ENCODE assay signal across 13 cellular contexts in genomic region chr1:109773900-109774485, GRCh38. TPM values are rescaled to one million over a fixed set of nuclear protein-coding genes. Genes with fewer than 3 reads are reported as not detected.
DNase-seq lines count a peak whose midpoint lies in the region; ATAC-seq and TF ChIP-seq lines count a peak whose summit lies in the region.
"Had no signal": no experiment of that assay in that cellular context is flagged by ENCODE, and none has a peak within 500 bp of the region (broad histone marks: within the 10 kb centered on the region; RNA-seq: fewer than 3 reads in every experiment).

No MANE protein-coding gene starts in this region.

- intact Hi-C loops in CD4-positive, alpha-beta memory T cell (cut with micrococcal nuclease) = loop anchor here (1.0 kb wide), 1 partner anchor 131 kb away; no protein-coding TSS in a partner anchor
- intact Hi-C loops in OCI-LY7 (cut with micrococcal nuclease; ENCODE audit: unreplicated experiment) (loop anchor here (1.0 to 5.0 kb wide), 2 partner anchors 132 to 228 kb away; no protein-coding TSS in a partner anchor), left cardiac atrium (cut with DNase I) (loop anchor here (1.0 to 5.0 kb wide), 3 partner anchors 132 to 227 kb away; no protein-coding TSS in a partner anchor), posterior vena cava (cut with DNase I) (loop anchor here (2.0 to 10.0 kb wide), 4 partner anchors 133 to 229 kb away; partner anchors contain the start of gene GNAI3 (in 1 of the 2))

- H3K27me3 ChIP-seq in CD4-positive, alpha-beta memory T cell (ENCODE audit: insufficient read depth, low read length) = no peaks in the 10 kb centered on the region
- H3K27me3 ChIP-seq: adrenal gland had no signal

- no peaks in the 10 kb centered on the region for H3K9me3 ChIP-seq in CD4-positive, alpha-beta memory T cell (ENCODE audit: control insufficient read depth in 1 of 2, low read length in 2 of 2)
- H3K9me3 ChIP-seq in OCI-LY7 (ENCODE audit: low read length) = no peaks in the 10 kb centered on the region
- H3K9me3 ChIP-seq: adrenal gland had no signal

- POLR2A ChIA-PET in CD4-positive, alpha-beta memory T cell (lab: Charles Lee; ENCODE audit: partially characterized antibody) = interaction anchor here (0.9 to 6.9 kb wide), 6 partner anchors 130 to 228 kb away, joined by 3 to 86 read pairs (median 14); partner anchors contain the start of genes AHCYL1 and GNAI3
- POLR2A ChIA-PET in OCI-LY7 (lab: Charles Lee) = interaction anchor here (0.5 to 0.8 kb wide), 2 partner anchors 27 to 97 kb away, joined by 3 to 4 read pairs; no protein-coding TSS in a partner anchor

- H3K9me3 Mint-ChIP-seq in CD4-positive, alpha-beta memory T cell = no peaks in the 10 kb centered on the region
- no peaks in the 10 kb centered on the region for H3K9me3 Mint-ChIP-seq in progenitor cell of endocrine pancreas (ENCODE audit: low read depth)
- H3K9me3 Mint-ChIP-seq: activated T-helper 2 cell treated with anti-CD3 and anti-CD28 coated beads, Interferon-gamma antibody, Interleukin-2, Interleukin-4, amounts not matched to agents 10 μg/mL and 5 μg/mL and 100 μg/mL, durations not matched to agents 14 hours and 24 hours and 36 hours; T-helper 1 cell treated with Interleukin-12 subunit alpha and Interleukin-12 subunit beta and Interleukin-4 antibody, amounts not matched to agents 30 μg/mL and 1 μg/mL, for 36 hours had no signal

- no peak overlapping the region for H3K4me3 ChIP-seq in CD4-positive, alpha-beta memory T cell (ENCODE audit: low read length in 2 of 2)
- H3K4me3 ChIP-seq in OCI-LY7 (ENCODE audit: low read depth, low read length, poor library complexity, severe bottlenecking) = no peak overlapping the region
- H3K4me3 ChIP-seq: adrenal gland had no signal

- H3K27me3 Mint-ChIP-seq in CD4-positive, alpha-beta memory T cell = peaks cover 0 to 3% of the 10 kb centered on the region in 2 donors
- H3K27me3 Mint-ChIP-seq in progenitor cell of endocrine pancreas = peaks cover 8% of the 10 kb centered on the region

- H3K36me3 ChIP-seq in CD4-positive, alpha-beta memory T cell (ENCODE audit: insufficient read depth, low read length) = no peaks in the 10 kb centered on the region
- H3K36me3 ChIP-seq in OCI-LY7 (ENCODE audit: insufficient read depth, low read length) = no peaks in the 10 kb centered on the region
- H3K36me3 ChIP-seq: adrenal gland, WERI-Rb-1 had no signal

- H3K4me2 ChIP-seq in OCI-LY7 (ENCODE audit: low read length) = no peak overlapping the region

- H3K4me3 Mint-ChIP-seq in CD4-positive, alpha-beta memory T cell = no peak overlapping the region
- no peak overlapping the region for H3K4me3 Mint-ChIP-seq in progenitor cell of endocrine pancreas (ENCODE audit: low read depth)
- H3K4me3 Mint-ChIP-seq: T-helper 1 cell treated with Interleukin-12 subunit alpha and Interleukin-12 subunit beta and Interleukin-4 antibody, amounts not matched to agents 30 μg/mL and 1 μg/mL, for 36 hours had no signal

- TF ChIP-seq CTCF in OCI-LY7 (conservative IDR thresholded peaks at IDR 0.05; ENCODE audit: low read length) = 0 out of 2 replicates have a peak, but pooled peaks have one; percentile 3
- TF ChIP-seq CTCF in progenitor cell of endocrine pancreas (IDR thresholded peaks at IDR 0.05; ENCODE audit: unreplicated experiment) = no peak

- DNase-seq in CD4-positive, alpha-beta memory T cell = no peak
- DNase-seq in OCI-LY7 (ENCODE audit: low spot score) (no peak), left cardiac atrium (peak; percentile 20), posterior vena cava (ENCODE audit: low spot score) (peak; percentile 77), progenitor cell of endocrine pancreas (ENCODE audit: low spot score, unreplicated experiment) (no peak), NCI-H1436 treated with DMSO at 0.1 percent for 48 hours (lab: John Stamatoyannopoulos, UW) (no peak)

- H3K27ac ChIP-seq in CD4-positive, alpha-beta memory T cell (ENCODE audit: low read depth, low read length) = no peak overlapping the region
- no peak overlapping the region for H3K27ac ChIP-seq in OCI-LY7 (ENCODE audit: low read depth, low read length, poor library complexity, severe bottlenecking)
- H3K27ac ChIP-seq: adrenal gland, WERI-Rb-1 had no signal

- peak overlapping the region in 4 of 7 donors; percentile 36 to 56 (median 42) for H3K27ac Mint-ChIP-seq in CD4-positive, alpha-beta memory T cell
- no peak overlapping the region for H3K27ac Mint-ChIP-seq in progenitor cell of endocrine pancreas
- H3K27ac Mint-ChIP-seq: activated T-helper 2 cell treated with anti-CD3 and anti-CD28 coated beads, Interferon-gamma antibody, Interleukin-2, Interleukin-4, amounts not matched to agents 10 μg/mL and 5 μg/mL and 100 μg/mL, durations not matched to agents 14 hours and 24 hours and 36 hours; T-helper 1 cell treated with Interleukin-12 subunit alpha and Interleukin-12 subunit beta and Interleukin-4 antibody, amounts not matched to agents 30 μg/mL and 1 μg/mL, for 36 hours had no signal

- CTCF ChIA-PET in CD4-positive, alpha-beta memory T cell (lab: Charles Lee; ENCODE audit: partially characterized antibody) = interaction anchor here (0.5 to 27.8 kb wide), 26 partner anchors 9 to 255 kb away, joined by 3 to 864 read pairs (median 4); partner anchors contain the start of genes AHCYL1, AMPD2, EPS8L3 and GNAI3
- CTCF ChIA-PET in OCI-LY7 (lab: Charles Lee; ENCODE audit: unreplicated experiment) = interaction anchor here (0.7 to 4.8 kb wide), 6 partner anchors 14 to 290 kb away, joined by 3 to 49 read pairs (median 4); partner anchors contain the start of genes AHCYL1 and ATXN7L2

- H3K36me3 Mint-ChIP-seq in CD4-positive, alpha-beta memory T cell = no peaks in the 10 kb centered on the region
- H3K36me3 Mint-ChIP-seq in progenitor cell of endocrine pancreas (ENCODE audit: insufficient read depth) = no peaks in the 10 kb centered on the region

- H2AFZ ChIP-seq in OCI-LY7 (ENCODE audit: low read length) = no peak overlapping the region

- H3K9me2 ChIP-seq in OCI-LY7 (ENCODE audit: insufficient read depth, low read length) = no peaks in the 10 kb centered on the region

- no peaks in the 10 kb centered on the region for H3K79me2 ChIP-seq in OCI-LY7 (ENCODE audit: insufficient read depth, low read depth, low read length)

- H3K4me1 Mint-ChIP-seq in CD4-positive, alpha-beta memory T cell = peaks cover 9 to 21% (median 10%) of the 10 kb centered on the region in 4 donors
- H3K4me1 Mint-ChIP-seq in progenitor cell of endocrine pancreas (ENCODE audit: low read depth) = no peaks in the 10 kb centered on the region

- BruUV-seq in OCI-LY7 (replicated peaks; lab: Mats Ljungman, UMichigan) = no TSS peak

- H3K4me1 ChIP-seq in CD4-positive, alpha-beta memory T cell (ENCODE audit: insufficient read depth, low read length) = peaks cover 6% of the 10 kb centered on the region
- no peaks in the 10 kb centered on the region for H3K4me1 ChIP-seq in OCI-LY7 (ENCODE audit: insufficient read depth, low read length, poor library complexity, severe bottlenecking)
- H3K4me1 ChIP-seq: adrenal gland had no signal

- H4K20me1 ChIP-seq in OCI-LY7 (ENCODE audit: insufficient read depth, low read length) = no peaks in the 10 kb centered on the region

- ATAC-seq in left cardiac atrium = no peak
- ATAC-seq in HG02840 (IDR thresholded peaks at IDR 0.05; ENCODE audit: low FRiP score, unreplicated experiment) = no peak
- ATAC-seq in GM19023 (IDR thresholded peaks at IDR 0.05; ENCODE audit: unreplicated experiment) = no peak

RNA-seq across cellular contexts. Expression of gene EPS8L3, which starts 10.3 kb away (rescaled TPM):
- not detected for total RNA-seq in CD4-positive, alpha-beta memory T cell
- polyA plus RNA-seq in CD4-positive, alpha-beta memory T cell = not detected
- total RNA-seq in OCI-LY7 (2014; rRNA removed; shearing (Covaris generic)) = not detected in 2 replicates
- total RNA-seq in OCI-LY7 (2022) = not detected in 2 replicates
- not detected for total RNA-seq in left cardiac atrium
- total RNA-seq in posterior vena cava = not detected
- total RNA-seq in progenitor cell of endocrine pancreas = 9.5 and 14.2 TPM in 2 replicates
- total RNA-seq: activated T-helper 2 cell treated with anti-CD3 and anti-CD28 coated beads, Interferon-gamma antibody, Interleukin-2, Interleukin-4, amounts not matched to agents 10 μg/mL and 5 μg/mL and 100 μg/mL, durations not matched to agents 14 hours and 24 hours and 36 hours; fibroblast of villous mesenchyme had no signal

RNA-seq across cellular contexts. Expression of gene GSTM3, which starts 33.2 kb away (rescaled TPM):
- 1 to 10 TPM; 1.2 TPM for total RNA-seq in CD4-positive, alpha-beta memory T cell
- polyA plus RNA-seq in CD4-positive, alpha-beta memory T cell = 10 to 100 TPM; 25.7 to 44.3 TPM
- total RNA-seq in OCI-LY7 (2014; rRNA removed; shearing (Covaris generic)) = not detected in 2 replicates
- total RNA-seq in OCI-LY7 (2022) (not detected in 2 replicates), left cardiac atrium (10 to 100 TPM; 46.8 to 68.7 TPM), posterior vena cava (10 to 100 TPM; 35.1 to 52.2 TPM), progenitor cell of endocrine pancreas (77.8 and 83.1 TPM in 2 replicates)

Comparison
In these comparisons a context has a peak if more than half of its experiments do, and no peak if none do; other contexts are left out.
1. DNase-seq: peak in left cardiac atrium (single experiment) and posterior vena cava (single experiment); none in CD4-positive, alpha-beta memory T cell (0 of 5), OCI-LY7 (single experiment), progenitor cell of endocrine pancreas (single experiment) and NCI-H1436 treated with DMSO at 0.1 percent for 48 hours (single experiment).
2. RNA of gene GSTM3, which starts 33.2 kb away (total RNA-seq): 77.8 to 83.1 TPM in progenitor cell of endocrine pancreas, 46.8 to 68.7 TPM in left cardiac atrium and 35.1 to 52.2 TPM in posterior vena cava; 1.2 TPM in CD4-positive, alpha-beta memory T cell and not detected in OCI-LY7; every median in the first group is over 10 times any median in the second.